1 cellular context compared by ENCODE assay signal in the genomic region with DNA sequence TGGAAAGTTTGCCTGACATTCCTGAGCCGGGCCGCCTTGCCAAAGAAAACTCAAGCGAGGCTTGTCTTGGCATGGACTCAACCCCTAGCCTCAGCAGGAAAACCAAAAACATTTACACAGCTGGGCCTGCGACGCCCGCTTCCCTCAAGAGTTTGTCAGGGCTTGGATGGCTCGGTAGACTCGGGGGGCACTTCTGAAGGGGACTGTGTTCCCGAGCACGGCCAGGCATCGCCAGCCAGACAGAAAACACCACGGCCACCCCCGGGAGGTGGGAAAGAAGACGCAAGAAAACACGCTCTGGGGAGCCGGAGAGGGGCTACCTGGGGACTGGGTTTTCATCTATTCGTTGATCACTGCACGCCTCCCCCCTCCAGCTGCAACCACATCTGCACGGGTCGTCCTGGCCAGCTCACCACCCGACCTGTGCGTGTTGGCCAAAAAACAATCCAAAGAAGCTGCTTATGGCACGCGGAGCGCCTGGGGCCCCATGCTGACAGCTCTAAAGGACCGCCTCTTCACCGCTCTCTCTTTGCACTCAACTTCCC.
TF ChIP-seq lines count a peak whose summit lies in the region.

No MANE protein-coding gene starts in this region.

TF ChIP-seq in H1, 55 proteins besides CTCF, POLR2A, EP300 and RAD21 (continued from another document):
- TF ChIP-seq KDM1A (IDR thresholded peaks at IDR 0.05; ENCODE audit: borderline replicate concordance, low read length) (no peak), CBX8 (IDR thresholded peaks at IDR 0.05; ENCODE audit: borderline replicate concordance, low read depth, low read length) (no peak), SP1 (IDR thresholded peaks at IDR 0.05; ENCODE audit: low read depth, low read length) (no peak), NRF1 (IDR thresholded peaks at IDR 0.05; ENCODE audit: low read depth, low read length) (no peak), ASH2L (IDR thresholded peaks at IDR 0.05; ENCODE audit: low read length) (no peak), HDAC2 (IDR thresholded peaks at IDR 0.05; ENCODE audit: borderline replicate concordance in 1 of 2, low read depth in 2 of 2, low read length in 2 of 2) (no peak), YY1 (IDR thresholded peaks at IDR 0.05; ENCODE audit: low read depth, low read length) (no peak), FOSL1 (IDR thresholded peaks at IDR 0.05; ENCODE audit: insufficient read depth, low read depth, low read length) (no peak), SP2 (IDR thresholded peaks at IDR 0.05; ENCODE audit: low read length) (no peak), PHF8 (conservative IDR thresholded peaks at IDR 0.05; ENCODE audit: low read depth, low read length) (no peak), GTF2F1 (IDR thresholded peaks at IDR 0.05; ENCODE audit: borderline replicate concordance, low read depth, low read length) (no peak), TAF1 (IDR thresholded peaks at IDR 0.05; ENCODE audit: low read depth, low read length) (no peak), RBBP5 (IDR thresholded peaks at IDR 0.05; ENCODE audit: borderline replicate concordance, low read depth, low read length) (no peak), EGR1 (IDR thresholded peaks at IDR 0.05; ENCODE audit: borderline replicate concordance, low read depth, low read length) (no peak)
